In genomic region chr14:20415723-20416622, GRCh38 we compare ENCODE assay signal across 8 cellular contexts. TPM values are rescaled to one million over a fixed set of nuclear protein-coding genes. Genes with fewer than 3 reads are reported as not detected.
DNase-seq lines count a peak whose midpoint lies in the region; ATAC-seq and TF ChIP-seq lines count a peak whose summit lies in the region.

No MANE protein-coding gene starts in this region.

- no peaks in the 10 kb centered on the region for H3K9me3 ChIP-seq in heart left ventricle
- no peaks in the 10 kb centered on the region for H3K9me3 ChIP-seq in right atrium auricular region

- H3K27ac ChIP-seq in heart left ventricle (no peak overlapping the region), right atrium auricular region (no peak overlapping the region)

- TF ChIP-seq POLR2A in heart left ventricle (IDR thresholded peaks at IDR 0.05), result no peak

- peak; percentile 42 to 71 (median 54) for TF ChIP-seq CTCF in heart left ventricle (IDR thresholded peaks at IDR 0.05)
- TF ChIP-seq CTCF in right atrium auricular region (IDR thresholded peaks at IDR 0.05), result peak in 1 of 2 donors; percentile 69

- 75 to 78% (median 76%) methylated on average over 7 of the region's 7 CpGs for WGBS in heart left ventricle, 4 donors

- H3K4me3 ChIP-seq in heart left ventricle (no peak overlapping the region), right atrium auricular region (no peak overlapping the region)

- intact Hi-C loops in heart left ventricle (cut with DNase I), result loop anchor here in 7 of 10 donors (2.0 to 10.0 kb wide), 5 partner anchors 36 to 269 kb away; partner anchors contain the start of genes RNASE4 (in 5 of the 7), ANG (in 3 of the 7) and OSGEP (in 1 of the 7)

- H3K36me3 ChIP-seq in heart left ventricle (no peaks in the 10 kb centered on the region), right atrium auricular region (no peaks in the 10 kb centered on the region)

- peak in 2 of 4 donors; percentile 7 for ATAC-seq in heart left ventricle
- peak; percentile 42 for ATAC-seq in HG02759 (IDR thresholded peaks at IDR 0.05; ENCODE audit: unreplicated experiment)

- DNase-seq in heart left ventricle (no peak), right atrium auricular region (ENCODE audit: low spot score) (no peak), NCI-H2196 (lab: John Stamatoyannopoulos, UW; ENCODE audit: unreplicated experiment) (peak; percentile 44), fibroblast of peridontal ligament (ENCODE audit: extremely low read depth) (peak; percentile 73), pons (ENCODE audit: low spot score) (peak; percentile 77), GM19240 (ENCODE audit: insufficient read length, low spot score) (no peak)
- peak; percentile 18 to 49 for DNase-seq in activated CD4-positive, alpha-beta T cell treated with anti-CD3 and anti-CD28 coated beads for 4 hours

- H3K4me1 ChIP-seq in heart left ventricle (peaks cover 0 to 42% (median 10%) of the 10 kb centered on the region in 12 donors), right atrium auricular region (peaks cover 0 to 11% of the 10 kb centered on the region in 2 donors)

- no peaks in the 10 kb centered on the region for H3K27me3 ChIP-seq in heart left ventricle
- H3K27me3 ChIP-seq in right atrium auricular region, result no peaks in the 10 kb centered on the region

RNA-seq across cellular contexts. Expression of gene TEP1, which starts 2.7 kb away (rescaled TPM):
- total RNA-seq in heart left ventricle, result 10 to 100 TPM in 4 of 9 donors, 1 to 10 TPM in 5; 4.1 to 31.3 (median 9.8) TPM
- 1 to 10 TPM; 7.4 to 9.0 TPM for polyA plus RNA-seq in heart left ventricle
- total RNA-seq in right atrium auricular region, result 10 to 100 TPM in 1 of 2 donors, 1 to 10 TPM in 1; 6.9 to 11.9 TPM

RNA-seq across cellular contexts. Expression of gene KLHL33, which starts 20.0 kb away (rescaled TPM):
- under 1 TPM; 0.07 to 1.00 (median 0.58) TPM for total RNA-seq in heart left ventricle
- polyA plus RNA-seq in heart left ventricle, result under 1 TPM; 0.25 to 0.61 TPM
- under 1 TPM; 0.35 to 0.44 TPM for total RNA-seq in right atrium auricular region

RNA-seq across cellular contexts. Expression of gene OSGEP, which starts 38.6 kb away (rescaled TPM):
- total RNA-seq in heart left ventricle (10 to 100 TPM; 16.1 to 40.9 (median 18.5) TPM), right atrium auricular region (10 to 100 TPM; 23.8 to 30.1 TPM)
- 10 to 100 TPM; 21.6 to 30.0 TPM for polyA plus RNA-seq in heart left ventricle

RNA-seq across cellular contexts. Expression of gene APEX1, which starts 39.1 kb away (rescaled TPM):
- total RNA-seq in heart left ventricle, result 10 to 100 TPM; 60.4 to 92.6 (median 76.4) TPM
- polyA plus RNA-seq in heart left ventricle, result 100 to 1,000 TPM in 1 of 2 donors, 10 to 100 TPM in 1; 47.9 to 109 TPM
- total RNA-seq in right atrium auricular region, result 10 to 100 TPM; 72.6 to 97.6 TPM

RNA-seq across cellular contexts. Expression of gene PIP4P1, which starts 45.3 kb away (rescaled TPM):
- total RNA-seq in heart left ventricle, result 10 to 100 TPM; 12.3 to 25.3 (median 18.0) TPM
- 10 to 100 TPM; 13.9 to 39.8 TPM for polyA plus RNA-seq in heart left ventricle
- 10 to 100 TPM in 1 of 2 donors, 1 to 10 TPM in 1; 9.8 to 13.3 TPM for total RNA-seq in right atrium auricular region

Comparison
In these comparisons a context has a peak if more than half of its experiments do, and no peak if none do; other contexts are left out.
1. DNase-seq: peak in NCI-H2196 (single experiment), activated CD4-positive, alpha-beta T cell treated with anti-CD3 and anti-CD28 coated beads for 4 hours (2 of 2), fibroblast of peridontal ligament (single experiment) and pons (single experiment); none in heart left ventricle (0 of 5), right atrium auricular region (single experiment) and GM19240 (single experiment).